ENCODE assay signal across 25 cellular contexts in genomic region chr15:57762302-57762701, GRCh38. TPM values are rescaled to one million over a fixed set of nuclear protein-coding genes. Genes with fewer than 3 reads are reported as not detected.
DNase-seq lines count a peak whose midpoint lies in the region; ATAC-seq, FAIRE-seq and TF ChIP-seq lines count a peak whose summit lies in the region.
"Had no signal": no experiment of that assay in that cellular context is flagged by ENCODE, and none has a peak within 500 bp of the region (broad histone marks: within the 10 kb centered on the region; RNA-seq: fewer than 3 reads in every experiment).

No MANE protein-coding gene starts in this region.

- peaks cover 6% of the 10 kb centered on the region; the same call in 1 of the 2 replicates for H3K9me2 ChIP-seq in GM23338 (ENCODE audit: insufficient read depth)

- no peak for FAIRE-seq in D721Med (lab: Jason Lieb, UNC)
- FAIRE-seq: endothelial cell of umbilical vein, pancreas had no signal

- H3K36me3 ChIP-seq in GM23338 (ENCODE audit: insufficient read depth), result no peaks in the 10 kb centered on the region
- H3K36me3 ChIP-seq in adipocyte (ENCODE audit: control insufficient read depth, insufficient read depth, low read length, severe bottlenecking), result no peaks in the 10 kb centered on the region
- H3K36me3 ChIP-seq: gastroesophageal sphincter, pancreas had no signal

- H3K9me3 ChIP-seq in AG04450 (ENCODE audit: control insufficient read depth, insufficient read depth, low read length) (no peaks in the 10 kb centered on the region), adipocyte (ENCODE audit: control insufficient read depth, low read length) (no peaks in the 10 kb centered on the region)
- H3K9me3 ChIP-seq: body of pancreas, gastroesophageal sphincter, pancreas had no signal

- H3K4me2 ChIP-seq in GM23338, result no peak overlapping the region

- H3K4me1 Mint-ChIP-seq in GM23338, result no peaks in the 10 kb centered on the region
- H3K4me1 Mint-ChIP-seq in glutamatergic neuron (ENCODE audit: low read depth, unreplicated experiment), result no peaks in the 10 kb centered on the region

- no peak for DNase-seq in AG04450 (ENCODE audit: low read depth, low spot score)
- DNase-seq in GM23338 (ENCODE audit: low spot score), result peak; percentile 56
- DNase-seq in adipocyte (ENCODE audit: low read depth), result no peak
- DNase-seq in glutamatergic neuron, result no peak
- no peak for DNase-seq in 8988T
- DNase-seq in D721Med (ENCODE audit: insufficient read length, low spot score), result no peak
- DNase-seq in HCEC 1CT, result no peak
- DNase-seq in NCI-H524 treated with DMSO at 0.1 percent for 48 hours (lab: John Stamatoyannopoulos, UW), result no peak
- DNase-seq: activated CD8-positive, alpha-beta memory T cell treated with anti-CD3 and anti-CD28 coated beads for 24 hours; activated naive CD4-positive, alpha-beta T cell treated with anti-CD3 and anti-CD28 coated beads, Interleukin-2, amount 50 U/mL, for 16 hours; activated T-cell treated with anti-CD3 and anti-CD28 coated beads, Interleukin-2, amount 50 U/mL, for 48 hours; body of pancreas; CD4-positive, CD25-positive, alpha-beta regulatory T cell; DMS79 treated with DMSO at 0.1 percent for 48 hours; naive thymus-derived CD4-positive, alpha-beta T cell; NCI-H1417 treated with DMSO at 0.1 percent for 48 hours; NCI-H2171; pancreas; stimulated activated CD4-positive, alpha-beta T cell treated with anti-CD3 and anti-CD28 coated beads, Interleukin-2, amount 100 ng/mL, for 48 hours; stimulated activated naive CD8-positive, alpha-beta T cell treated with anti-CD3 and anti-CD28 coated beads, Interleukin-15, amount 100 ng/mL, for 72 hours had no signal

- CTCF ChIA-PET in AG04450 (lab: Charles Lee), result interaction anchor here (0.6 kb wide), 1 partner anchor 12 kb away, joined by 3 read pairs; no protein-coding TSS in a partner anchor

- no peaks in the 10 kb centered on the region for H3F3A ChIP-seq in GM23338 (replicated peaks; ENCODE audit: low read depth)

- no peaks in the 10 kb centered on the region for H4K20me1 ChIP-seq in GM23338 (replicated peaks; ENCODE audit: insufficient read depth)

- H3K9ac ChIP-seq in adipocyte (ENCODE audit: low read length), result no peak overlapping the region

- H3K36me3 Mint-ChIP-seq in GM23338 (ENCODE audit: low read depth) (no peaks in the 10 kb centered on the region), glutamatergic neuron (ENCODE audit: unreplicated experiment) (no peaks in the 10 kb centered on the region)
- H3K36me3 Mint-ChIP-seq: CD4-positive, CD25-positive, alpha-beta regulatory T cell had no signal

- H3K4me3 ChIP-seq in AG04450 (ENCODE audit: low read depth, low read length) (no peak overlapping the region), GM23338 (no peak overlapping the region), adipocyte (ENCODE audit: low read length) (peak overlapping the region; percentile 16)
- H3K4me3 ChIP-seq: body of pancreas, coronary artery, gastroesophageal sphincter, pancreas, skin epidermis had no signal

- H3K4me3 Mint-ChIP-seq in GM23338 (no peak overlapping the region), glutamatergic neuron (ENCODE audit: unreplicated experiment) (no peak overlapping the region)
- H3K4me3 Mint-ChIP-seq: CD4-positive, CD25-positive, alpha-beta regulatory T cell; naive thymus-derived CD4-positive, alpha-beta T cell; stimulated activated naive CD8-positive, alpha-beta T cell treated with anti-CD3 and anti-CD28 coated beads, Interleukin-15, amount 100 ng/mL, for 72 hours had no signal

- POLR2A ChIA-PET in AG04450 (lab: Yijun Ruan, JAX), result no interaction called here

- H3K4me1 ChIP-seq in GM23338 (ENCODE audit: insufficient read depth), result no peaks in the 10 kb centered on the region
- H3K4me1 ChIP-seq in adipocyte (ENCODE audit: control insufficient read depth, insufficient read depth, low read length), result peaks cover 19% of the 10 kb centered on the region
- H3K4me1 ChIP-seq: body of pancreas, gastroesophageal sphincter, pancreas had no signal

- H3K79me2 ChIP-seq in GM23338 (replicated peaks; ENCODE audit: insufficient read depth), result no peaks in the 10 kb centered on the region

- H3K27me3 ChIP-seq in AG04450 (ENCODE audit: control insufficient read depth, insufficient read depth, low read length), result peaks cover 2% of the 10 kb centered on the region
- no peaks in the 10 kb centered on the region for H3K27me3 ChIP-seq in GM23338 (ENCODE audit: insufficient read depth)
- H3K27me3 ChIP-seq in adipocyte (replicated peaks; ENCODE audit: control insufficient read depth, insufficient read depth, low read length), result peaks cover 4% of the 10 kb centered on the region
- H3K27me3 ChIP-seq: body of pancreas, gastroesophageal sphincter, pancreas had no signal

- TF ChIP-seq CTCF in AG04450 (IDR thresholded peaks at IDR 0.05; ENCODE audit: low read depth, low read length), result 0 out of 2 replicates have a peak, but pooled peaks have one; percentile 8
- peak; percentile 12 to 38; a peak in 2 of 4 replicates for TF ChIP-seq CTCF in GM23338 (conservative IDR thresholded peaks at IDR 0.05; ENCODE audit: low read depth in 2 of 2)
- TF ChIP-seq CTCF in glutamatergic neuron (IDR thresholded peaks at IDR 0.05; ENCODE audit: partially characterized antibody, unreplicated experiment), result peak; percentile 38
- TF ChIP-seq CTCF in D721Med (IDR thresholded peaks at IDR 0.05; ENCODE audit: insufficient read depth, missing control alignments), result no peak

- H3K9me3 Mint-ChIP-seq in GM23338, result no peaks in the 10 kb centered on the region
- no peaks in the 10 kb centered on the region for H3K9me3 Mint-ChIP-seq in glutamatergic neuron (ENCODE audit: unreplicated experiment)
- H3K9me3 Mint-ChIP-seq: naive thymus-derived CD4-positive, alpha-beta T cell; stimulated activated naive CD8-positive, alpha-beta T cell treated with anti-CD3 and anti-CD28 coated beads, Interleukin-15, amount 100 ng/mL, for 72 hours had no signal

- ATAC-seq in GM23338, result peak; percentile 73
- ATAC-seq: body of pancreas; gastroesophageal sphincter; naive thymus-derived CD4-positive, alpha-beta T cell; Panc1; pancreas; stimulated activated naive CD8-positive, alpha-beta T cell treated with anti-CD3 and anti-CD28 coated beads, Interleukin-15, amount 100 ng/mL, for 72 hours had no signal

- peaks cover 3% of the 10 kb centered on the region for H3K27me3 Mint-ChIP-seq in GM23338 (ENCODE audit: insufficient read depth, low read depth, poor library complexity)
- H3K27me3 Mint-ChIP-seq in glutamatergic neuron (ENCODE audit: unreplicated experiment), result peaks cover 3% of the 10 kb centered on the region
- H3K27me3 Mint-ChIP-seq: stimulated activated naive CD8-positive, alpha-beta T cell treated with anti-CD3 and anti-CD28 coated beads, Interleukin-15, amount 100 ng/mL, for 72 hours had no signal

- H3K27ac Mint-ChIP-seq in GM23338, result no peak overlapping the region
- no peak overlapping the region for H3K27ac Mint-ChIP-seq in glutamatergic neuron (ENCODE audit: unreplicated experiment)
- H3K27ac Mint-ChIP-seq: stimulated activated naive CD8-positive, alpha-beta T cell treated with anti-CD3 and anti-CD28 coated beads, Interleukin-15, amount 100 ng/mL, for 72 hours had no signal

- no peak overlapping the region for H2AFZ ChIP-seq in GM23338

- H3K27ac ChIP-seq in AG04450 (ENCODE audit: low read depth, low read length) (no peak overlapping the region), GM23338 (ENCODE audit: low read depth) (no peak overlapping the region)
- H3K27ac ChIP-seq: body of pancreas, coronary artery, gastroesophageal sphincter, pancreas, skin epidermis had no signal

TF ChIP-seq in GM23338, 12 proteins besides CTCF, POLR2A, EP300 and RAD21 (continues in another document):
- TF ChIP-seq EZH2 (IDR thresholded peaks at IDR 0.05; ENCODE audit: low read depth, unreplicated experiment) (no peak), EZH2phosphoT487 (IDR thresholded peaks at IDR 0.05; ENCODE audit: unreplicated experiment) (no peak), ETS1 (IDR thresholded peaks at IDR 0.05) (no peak), ZNF331 (CRISPR knock-in tag; IDR thresholded peaks at IDR 0.05; ENCODE audit: low read depth) (no peak), JUNB (IDR thresholded peaks at IDR 0.05; ENCODE audit: unreplicated experiment) (no peak), CREB1 (CRISPR knock-in tag; IDR thresholded peaks at IDR 0.05; ENCODE audit: low read depth) (no peak), POLR2AphosphoS5 (IDR thresholded peaks at IDR 0.05; ENCODE audit: low read depth) (no peak), STAT1 (IDR thresholded peaks at IDR 0.05; ENCODE audit: unreplicated experiment) (no peak)

RNA-seq across cellular contexts. Expression of gene POLR2M, which starts 55.8 kb away (rescaled TPM):
- 67.3 and 72.6 TPM in 2 replicates for polyA plus RNA-seq in AG04450 (2011; rRNA removed)
- polyA minus RNA-seq in AG04450 (2011; rRNA and poly(A)+ RNA removed), result 55.0 and 74.2 TPM in 2 replicates
- 46.3 and 47.0 TPM in 2 replicates for total RNA-seq in GM23338 (2014; rRNA removed; shearing (Covaris generic))
- polyA plus RNA-seq in GM23338 (2016; fragmentation: Nextera tagmentation; extraction: Ambion mirVana), result 19.6 and 19.9 TPM in 2 replicates
- 41.4 TPM for total RNA-seq in glutamatergic neuron (ENCODE audit: unreplicated experiment)
